12 cellular contexts compared by ENCODE assay signal in the genomic region with DNA sequence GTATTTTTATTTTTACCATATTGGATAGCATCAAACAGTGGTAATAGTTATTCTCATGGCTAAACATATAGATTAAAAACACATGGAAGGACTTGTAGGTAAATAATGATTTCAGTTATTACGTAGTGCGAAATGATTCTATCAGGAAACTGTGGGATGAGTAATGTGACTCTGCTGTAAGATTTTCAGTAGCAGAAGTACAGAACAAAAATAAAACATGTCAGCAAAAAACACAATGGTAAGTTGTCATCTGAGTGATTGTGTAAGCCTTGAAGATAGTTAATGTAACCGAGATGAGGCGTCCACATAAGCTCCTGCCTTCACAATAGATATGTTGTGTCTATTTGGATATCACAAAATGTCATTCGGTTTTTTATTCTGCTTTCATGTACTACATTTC.
DNase-seq lines count a peak whose midpoint lies in the region; ATAC-seq and TF ChIP-seq lines count a peak whose summit lies in the region.
"Had no signal": no experiment of that assay in that cellular context is flagged by ENCODE, and none has a peak within 500 bp of the region (broad histone marks: within the 10 kb centered on the region; RNA-seq: fewer than 3 reads in every experiment).

No MANE protein-coding gene starts in this region.

- DNase-seq in heart right ventricle (no peak), cardiac septum (ENCODE audit: low spot score) (no peak), fibroblast of peridontal ligament (ENCODE audit: extremely low read depth) (peak; percentile 57), tibial nerve (ENCODE audit: low spot score in 2 of 2) (no peak), endodermal cell (no peak), NCI-H774 (lab: John Stamatoyannopoulos, UW) (no peak)
- no peak for DNase-seq in activated naive CD4-positive, alpha-beta T cell treated with anti-CD3 and anti-CD28 coated beads, Interleukin-2, amount 50 U/mL, for 72 hours (ENCODE audit: low spot score in 2 of 2)
- DNase-seq: caudate nucleus, NCI-H2107 had no signal

- peaks cover 13% of the 10 kb centered on the region for H3K4me1 Mint-ChIP-seq in endodermal cell

- H3K27me3 ChIP-seq in heart right ventricle (no peaks in the 10 kb centered on the region), tibial nerve (no peaks in the 10 kb centered on the region), endodermal cell (ENCODE audit: control insufficient read depth, insufficient read depth, low read length, poor library complexity, severe bottlenecking) (no peaks in the 10 kb centered on the region)

- H3K27ac ChIP-seq in heart right ventricle (peak overlapping the region in 1 of 10 donors; percentile 70), tibial nerve (peak overlapping the region in 1 of 4 donors; percentile 1), endodermal cell (ENCODE audit: low read depth, low read length) (no peak overlapping the region)
- H3K27ac ChIP-seq: C4-2B had no signal

- H3K9ac ChIP-seq in endodermal cell (ENCODE audit: extremely low read depth, low read length, poor library complexity, severe bottlenecking), result no peak overlapping the region

- peak overlapping the region; percentile 81 to 95 for H3K27ac Mint-ChIP-seq in activated naive CD4-positive, alpha-beta T cell treated with anti-CD3 and anti-CD28 coated beads, Interleukin-2, amount 50 U/mL, for 72 hours
- no peak overlapping the region for H3K27ac Mint-ChIP-seq in endodermal cell

- ATAC-seq in heart right ventricle, result peak in 5 of 8 donors; percentile 29 to 53 (median 42)
- peak; percentile 53 to 78 for ATAC-seq in activated naive CD4-positive, alpha-beta T cell treated with anti-CD3 and anti-CD28 coated beads, Interleukin-2, amount 50 U/mL, for 72 hours
- no peak for ATAC-seq in HG02840 (IDR thresholded peaks at IDR 0.05; ENCODE audit: low FRiP score, unreplicated experiment)
- ATAC-seq: Panc1 had no signal

- 77 to 81% methylated on average over 5 of the region's 5 CpGs for WGBS in heart right ventricle, 2 donors
- 49 to 68% methylated on average over 5 of the region's 5 CpGs for WGBS in tibial nerve, 2 donors
- WGBS in endodermal cell (ENCODE audit: insufficient coverage in 1 of 2, insufficient read length in 1 of 2), 2 experiments, result 69 to 86% methylated on average over 3 to 5 of the region's 5 CpGs

- H3K36me3 Mint-ChIP-seq in activated naive CD4-positive, alpha-beta T cell treated with anti-CD3 and anti-CD28 coated beads, Interleukin-2, amount 50 U/mL, for 72 hours, result peaks cover 0 to 5% of the 10 kb centered on the region in 2 donors
- H3K36me3 Mint-ChIP-seq in endodermal cell (ENCODE audit: low read depth), result peaks cover 2% of the 10 kb centered on the region

- H3K9me3 Mint-ChIP-seq in activated naive CD4-positive, alpha-beta T cell treated with anti-CD3 and anti-CD28 coated beads, Interleukin-2, amount 50 U/mL, for 72 hours, result no peaks in the 10 kb centered on the region
- H3K9me3 Mint-ChIP-seq in endodermal cell, result no peaks in the 10 kb centered on the region

- H3K4me1 ChIP-seq in heart right ventricle (peaks cover 0 to 24% (median 0%) of the 10 kb centered on the region in 9 donors), tibial nerve (peaks cover 0 to 7% (median 0%) of the 10 kb centered on the region in 4 donors), endodermal cell (ENCODE audit: control insufficient read depth, insufficient read depth, low read length) (no peaks in the 10 kb centered on the region)

- TF ChIP-seq CTCF in heart right ventricle (IDR thresholded peaks at IDR 0.05) (no peak), tibial nerve (IDR thresholded peaks at IDR 0.05) (no peak), endodermal cell (conservative IDR thresholded peaks at IDR 0.05) (no peak)

- TF ChIP-seq EP300 in tibial nerve (IDR thresholded peaks at IDR 0.05), result peak; percentile 19 to 25

- H3K9me3 ChIP-seq in heart right ventricle (no peaks in the 10 kb centered on the region), tibial nerve (no peaks in the 10 kb centered on the region), endodermal cell (ENCODE audit: control insufficient read depth, low read length) (no peaks in the 10 kb centered on the region)

- TF ChIP-seq POLR2A in tibial nerve (IDR thresholded peaks at IDR 0.05), result peak in 1 of 2 donors; percentile 13

- no peak overlapping the region for H3K4me3 ChIP-seq in heart right ventricle
- no peak overlapping the region for H3K4me3 ChIP-seq in tibial nerve
- H3K4me3 ChIP-seq in endodermal cell (ENCODE audit: low read length), result no peak overlapping the region

- peaks cover 7% of the 10 kb centered on the region for H3K27me3 Mint-ChIP-seq in endodermal cell (ENCODE audit: insufficient read depth)

- intact Hi-C loops in heart right ventricle (cut with DNase I), result no loop called here
- intact Hi-C loops in cardiac septum (cut with DNase I), result no loop called here

- no peak overlapping the region for H3K4me3 Mint-ChIP-seq in endodermal cell

- H3K36me3 ChIP-seq in heart right ventricle (no peaks in the 10 kb centered on the region), tibial nerve (no peaks in the 10 kb centered on the region), endodermal cell (ENCODE audit: control insufficient read depth, insufficient read depth, low read length) (no peaks in the 10 kb centered on the region)
